In genomic region chr13:39455534-39456175, GRCh38 we compare ENCODE assay signal across 22 cellular contexts.
DNase-seq lines count a peak whose midpoint lies in the region; ATAC-seq and TF ChIP-seq lines count a peak whose summit lies in the region.
"Had no signal": no experiment of that assay in that cellular context is flagged by ENCODE, and none has a peak within 500 bp of the region (broad histone marks: within the 10 kb centered on the region; RNA-seq: fewer than 3 reads in every experiment).

No MANE protein-coding gene starts in this region.

- no peak overlapping the region for H4K12ac ChIP-seq in trophoblast cell (ENCODE audit: low read depth, low read length)

- no peak overlapping the region for H2BK5ac ChIP-seq in trophoblast cell (ENCODE audit: low read depth, low read length, poor library complexity)

- H3K79me1 ChIP-seq in trophoblast cell (ENCODE audit: low read length), result peaks cover 9% of the 10 kb centered on the region

- H3K27me3 ChIP-seq in fibroblast of lung (ENCODE audit: control insufficient read depth, insufficient read depth, low read length) (no peaks in the 10 kb centered on the region), trophoblast cell (ENCODE audit: insufficient read depth, low read length) (no peaks in the 10 kb centered on the region)
- H3K27me3 ChIP-seq: BLaER1 treated with 17β-estradiol and CSF1 and Interleukin-3, amounts not matched to agents 10 nM and 100 nM; esophagus squamous epithelium; sigmoid colon; SJCRH30 had no signal

- H3K4me3 ChIP-seq in NB4 (ENCODE audit: low read depth, low read length), result no peak overlapping the region
- H3K4me3 ChIP-seq in fibroblast of lung (replicated peaks in 1 of 4; ENCODE audit: control extremely low read depth in 1 of 4, insufficient read depth in 1 of 4, low read depth in 3 of 4, low read length in 4 of 4), result no peak overlapping the region
- no peak overlapping the region for H3K4me3 ChIP-seq in trophoblast cell (ENCODE audit: low read depth, low read length)
- H3K4me3 ChIP-seq: BLaER1 treated with 17β-estradiol and CSF1 and Interleukin-3, amounts not matched to agents 10 nM and 100 nM; esophagus squamous epithelium; sigmoid colon; SJCRH30 had no signal

- H3K27ac ChIP-seq in fibroblast of lung (ENCODE audit: insufficient read depth, low read length), result no peak overlapping the region
- no peak overlapping the region for H3K27ac ChIP-seq in trophoblast cell (ENCODE audit: low read depth, low read length)
- H3K27ac ChIP-seq: BLaER1 treated with 17β-estradiol and CSF1 and Interleukin-3, amounts not matched to agents 10 nM and 100 nM; esophagus squamous epithelium; sigmoid colon; SJCRH30 had no signal

- no peak overlapping the region for H2AK5ac ChIP-seq in trophoblast cell (ENCODE audit: low read length)

- H3K4me2 ChIP-seq in fibroblast of lung (ENCODE audit: extremely low read depth, insufficient read depth, low read length) (no peak overlapping the region), trophoblast cell (ENCODE audit: low read length) (no peak overlapping the region)
- H3K4me2 ChIP-seq: BLaER1 treated with 17β-estradiol and CSF1 and Interleukin-3, amounts not matched to agents 10 nM and 100 nM had no signal

- H4K20me1 ChIP-seq in fibroblast of lung (ENCODE audit: control insufficient read depth, extremely low read depth, insufficient read depth, low read length), result no peaks in the 10 kb centered on the region
- H4K20me1 ChIP-seq: BLaER1 treated with 17β-estradiol and CSF1 and Interleukin-3, amounts not matched to agents 10 nM and 100 nM had no signal

- TF ChIP-seq POLR2A in NB4 (IDR thresholded peaks at IDR 0.05; ENCODE audit: extremely low read depth, insufficient read length), result no peak

- H4K8ac ChIP-seq in trophoblast cell (ENCODE audit: low read depth, low read length), result no peak overlapping the region

- no peak overlapping the region for H3K23ac ChIP-seq in trophoblast cell (ENCODE audit: low read length)

- H3K36me3 ChIP-seq in fibroblast of lung (ENCODE audit: control insufficient read depth, insufficient read depth, low read length) (no peaks in the 10 kb centered on the region), trophoblast cell (ENCODE audit: control insufficient read depth in 1 of 2, insufficient read depth in 2 of 2, low read length in 2 of 2) (no peaks in the 10 kb centered on the region)
- H3K36me3 ChIP-seq: BLaER1 treated with 17β-estradiol and CSF1 and Interleukin-3, amounts not matched to agents 10 nM and 100 nM; esophagus squamous epithelium; sigmoid colon; SJCRH30 had no signal

- TF ChIP-seq CTCF in NB4 (IDR thresholded peaks at IDR 0.05; ENCODE audit: low read depth, low read length) (no peak), fibroblast of lung (conservative IDR thresholded peaks at IDR 0.05 in 1 of 2, IDR thresholded peaks at IDR 0.05 in 1 of 2; ENCODE audit: low read depth in 1 of 2, low read length in 2 of 2) (no peak)

- H3K4ac ChIP-seq in trophoblast cell (ENCODE audit: low read depth, low read length), result no peak overlapping the region

- no peak overlapping the region for H2BK120ac ChIP-seq in trophoblast cell (ENCODE audit: insufficient read depth, low read length, poor library complexity)

- no peak overlapping the region for H3K14ac ChIP-seq in trophoblast cell (ENCODE audit: low read length)

- no CpG with 5 or more reads among the region's 4 CpGs for WGBS in trophoblast cell (ENCODE audit: extremely low coverage, insufficient coverage, insufficient read length)

- H3K4me1 ChIP-seq in fibroblast of lung (ENCODE audit: control insufficient read depth, extremely low read depth, insufficient read depth, low read length) (peaks cover 2% of the 10 kb centered on the region), trophoblast cell (ENCODE audit: control insufficient read depth in 1 of 2, insufficient read depth in 2 of 2, low read length in 2 of 2) (peaks cover 9 to 10% of the 10 kb centered on the region in 2 experiments)

- H3K9ac ChIP-seq in fibroblast of lung (ENCODE audit: insufficient read depth, low read length), result no peak overlapping the region
- H3K9ac ChIP-seq in trophoblast cell (ENCODE audit: low read length), result no peak overlapping the region
- H3K9ac ChIP-seq: BLaER1 treated with 17β-estradiol and CSF1 and Interleukin-3, amounts not matched to agents 10 nM and 100 nM had no signal

- no peak overlapping the region for H3K18ac ChIP-seq in trophoblast cell (ENCODE audit: low read length)

- H3K9me3 ChIP-seq in fibroblast of lung (ENCODE audit: control insufficient read depth, insufficient read depth, low read depth, low read length) (no peaks in the 10 kb centered on the region), trophoblast cell (ENCODE audit: insufficient read depth, low read depth, low read length) (no peaks in the 10 kb centered on the region)
- H3K9me3 ChIP-seq: esophagus squamous epithelium, sigmoid colon, SJCRH30 had no signal

- H2BK12ac ChIP-seq in trophoblast cell (ENCODE audit: low read length), result no peak overlapping the region

- peak; percentile 22 for DNase-seq in NB4 (ENCODE audit: low read depth)
- DNase-seq in fibroblast of lung (ENCODE audit: low read depth in 2 of 2), result peak; percentile 13 to 23
- peak; percentile 22 to 60 for DNase-seq in trophoblast cell
- DNase-seq in NCI-H748 (lab: John Stamatoyannopoulos, UW; ENCODE audit: unreplicated experiment), result no peak
- DNase-seq in T-helper 1 cell, result no peak
- no peak for DNase-seq in NOMO-1 treated with DMSO at 0.1 percent for 48 hours (lab: John Stamatoyannopoulos, UW; ENCODE audit: unreplicated experiment)
- DNase-seq: activated B cell treated with CpG ODN at 0.5 μM for 24 hours; activated CD4-positive, alpha-beta T cell treated with anti-CD3 and anti-CD28 coated beads, Interleukin-2, amount 10 ng/mL, durations not matched to agents 7 days and 5 days; esophagus squamous epithelium; MV-4-11; naive thymus-derived CD8-positive, alpha-beta T cell; NCI-H1436 treated with DMSO at 0.1 percent for 48 hours; NCI-H2081 treated with DMSO at 0.1 percent for 48 hours; NCI-H446; NCI-H774; nucleus accumbens; sigmoid colon; SJCRH30; substantia nigra had no signal

- no peak overlapping the region for H4K91ac ChIP-seq in trophoblast cell (ENCODE audit: low read depth, low read length)

- H2AFZ ChIP-seq in fibroblast of lung (ENCODE audit: low read length) (no peak overlapping the region), trophoblast cell (ENCODE audit: insufficient read depth, low read length, poor library complexity) (no peak overlapping the region)

- no peak for ATAC-seq in SK-N-SH treated with all-trans-retinoic acid at 6 μM for 48 hours
- ATAC-seq: naive thymus-derived CD8-positive, alpha-beta T cell; stimulated activated effector memory CD8-positive, alpha-beta T cell treated with anti-CD3 and anti-CD28 coated beads, Interleukin-12 subunit alpha, Interleukin-12 subunit beta, amount 100 ng/mL, for 72 hours had no signal

- no peaks in the 10 kb centered on the region for H3K79me2 ChIP-seq in fibroblast of lung (ENCODE audit: control insufficient read depth, insufficient read depth, low read length)
- no peaks in the 10 kb centered on the region for H3K79me2 ChIP-seq in trophoblast cell (ENCODE audit: control insufficient read depth, insufficient read depth, low read length, poor library complexity)

TF ChIP-seq in SK-N-SH treated with all-trans-retinoic acid at 6 μM for 48 hours, 23 proteins besides CTCF, POLR2A, EP300 and RAD21:
- no peak for TF ChIP-seq ZFP30 (CRISPR knock-in tag; IDR thresholded peaks at IDR 0.05)
- TF ChIP-seq TCF4 (CRISPR knock-in tag; IDR thresholded peaks at IDR 0.05; ENCODE audit: borderline replicate concordance), result 0 out of 2 replicates have a peak, but pooled peaks have one; percentile 28
- TF ChIP-seq CREB5 (CRISPR knock-in tag; IDR thresholded peaks at IDR 0.05; ENCODE audit: low read depth), result peak; percentile 17; the same call in 1 of the 2 replicates

Comparison
In these comparisons a context has a peak if more than half of its experiments do, and no peak if none do; other contexts are left out.
1. DNase-seq: peak in NB4 (single experiment), fibroblast of lung (2 of 2) and trophoblast cell (2 of 2); none in NCI-H748 (single experiment), T-helper 1 cell (0 of 5) and NOMO-1 treated with DMSO at 0.1 percent for 48 hours (single experiment).